Comparison of ENCODE assay signal across 8 cellular contexts in genomic region chr1:51877434-51878306, GRCh38. TPM values are rescaled to one million over a fixed set of nuclear protein-coding genes. Genes with fewer than 3 reads are reported as not detected.
DNase-seq lines count a peak whose midpoint lies in the region; ATAC-seq lines count a peak whose summit lies in the region.

No MANE protein-coding gene starts in this region.

- peak overlapping the region; percentile 94 for H3K9ac ChIP-seq in skeletal muscle satellite cell (ENCODE audit: low read depth, low read length)

- H3K4me2 ChIP-seq in skeletal muscle satellite cell (ENCODE audit: low read length): peak overlapping the region; percentile 76

- no peaks in the 10 kb centered on the region for H3K9me3 ChIP-seq in skeletal muscle satellite cell (replicated peaks; ENCODE audit: low read length)

- no peaks in the 10 kb centered on the region for H3K36me3 ChIP-seq in skeletal muscle satellite cell (ENCODE audit: insufficient read depth, low read length)

- no peak overlapping the region for H3K27ac Mint-ChIP-seq in activated T-cell treated with anti-CD3 and anti-CD28 coated beads, Interleukin-2, amount 50 U/mL, for 72 hours

- peaks cover 15% of the 10 kb centered on the region for H3K27me3 Mint-ChIP-seq in activated T-cell treated with anti-CD3 and anti-CD28 coated beads, Interleukin-2, amount 50 U/mL, for 72 hours (ENCODE audit: low read depth)

- H3K27me3 ChIP-seq in skeletal muscle satellite cell (ENCODE audit: control insufficient read depth, insufficient read depth, low read length): no peaks in the 10 kb centered on the region

- H3K4me1 ChIP-seq in skeletal muscle satellite cell (ENCODE audit: control insufficient read depth, insufficient read depth, low read length): peaks cover 12% of the 10 kb centered on the region

- no peak overlapping the region for H3K4me3 Mint-ChIP-seq in activated T-cell treated with anti-CD3 and anti-CD28 coated beads, Interleukin-2, amount 50 U/mL, for 72 hours

- ATAC-seq in activated T-cell treated with anti-CD3 and anti-CD28 coated beads, Interleukin-2, amount 50 U/mL, for 72 hours (replicated peaks in 1 of 2): peak; percentile 0 to 1
- peak; percentile 1 for ATAC-seq in HG03460 (IDR thresholded peaks at IDR 0.05; ENCODE audit: unreplicated experiment)
- peak; percentile 5 to 6 for ATAC-seq in left cardiac atrium
- ATAC-seq in HG03442 (IDR thresholded peaks at IDR 0.05; ENCODE audit: unreplicated experiment): no peak
- no peak for ATAC-seq in sciatic nerve

- H3K4me1 Mint-ChIP-seq in activated T-cell treated with anti-CD3 and anti-CD28 coated beads, Interleukin-2, amount 50 U/mL, for 72 hours (ENCODE audit: low read depth): peaks cover 46% of the 10 kb centered on the region

- no peaks in the 10 kb centered on the region for H3K9me3 Mint-ChIP-seq in activated T-cell treated with anti-CD3 and anti-CD28 coated beads, Interleukin-2, amount 50 U/mL, for 72 hours

- peak in 1 of 2 donors; percentile 9 for DNase-seq in activated T-cell treated with anti-CD3 and anti-CD28 coated beads, Interleukin-2, amount 50 U/mL, for 72 hours
- DNase-seq in activated T-cell treated with anti-CD3 and anti-CD28 coated beads, Interleukin-2, amount 50 U/mL, for 1 hour: no peak
- peak; percentile 16 to 31 for DNase-seq in activated CD4-positive, alpha-beta T cell treated with anti-CD3 and anti-CD28 coated beads, Interleukin-2, amount 50 U/mL, for 48 hours
- DNase-seq in left cardiac atrium (peak; percentile 31), sciatic nerve (ENCODE audit: low spot score) (no peak)

- H3K36me3 Mint-ChIP-seq in activated T-cell treated with anti-CD3 and anti-CD28 coated beads, Interleukin-2, amount 50 U/mL, for 72 hours (ENCODE audit: insufficient read depth in 2 of 2): no peaks in the 10 kb centered on the region

- peak overlapping the region; percentile 79 for H3K4me3 ChIP-seq in skeletal muscle satellite cell (ENCODE audit: low read length)

- intact Hi-C loops in left cardiac atrium (cut with DNase I): no loop called here
- intact Hi-C loops in sciatic nerve (cut with DNase I): no loop called here

RNA-seq across cellular contexts. Expression of gene NRDC, which starts 0.9 kb away (rescaled TPM):
- 100 to 1,000 TPM; 209 to 226 TPM for total RNA-seq in activated T-cell treated with anti-CD3 and anti-CD28 coated beads, Interleukin-2, amount 50 U/mL, for 72 hours
- total RNA-seq in left cardiac atrium (100 to 1,000 TPM; 120 to 136 TPM), sciatic nerve (161 TPM)
- total RNA-seq in skeletal muscle satellite cell (2012; rRNA removed): 60.5 and 61.1 TPM in 2 replicates

Comparison
In these comparisons a context has a peak if more than half of its experiments do, and no peak if none do; other contexts are left out.
1. ATAC-seq: peak in activated T-cell treated with anti-CD3 and anti-CD28 coated beads, Interleukin-2, amount 50 U/mL, for 72 hours (2 of 2), HG03460 (single experiment) and left cardiac atrium (2 of 2); none in HG03442 (single experiment) and sciatic nerve (single experiment).
2. DNase-seq: peak in activated CD4-positive, alpha-beta T cell treated with anti-CD3 and anti-CD28 coated beads, Interleukin-2, amount 50 U/mL, for 48 hours (2 of 2) and left cardiac atrium (single experiment); none in activated T-cell treated with anti-CD3 and anti-CD28 coated beads, Interleukin-2, amount 50 U/mL, for 1 hour (single experiment) and sciatic nerve (single experiment).